1 cellular context compared by ENCODE assay signal in genomic region chr10:48309711-48310226, GRCh38.
TF ChIP-seq lines count a peak whose summit lies in the region.

No MANE protein-coding gene starts in this region.

TF ChIP-seq in GM23338, 12 proteins besides CTCF, POLR2A, EP300 and RAD21 (continued from another document):
- TF ChIP-seq CREB1 (CRISPR knock-in tag; IDR thresholded peaks at IDR 0.05; ENCODE audit: low read depth) (no peak), EZH2 (IDR thresholded peaks at IDR 0.05; ENCODE audit: low read depth, unreplicated experiment) (no peak), ZNF114 (CRISPR knock-in tag; IDR thresholded peaks at IDR 0.05) (no peak), ETS1 (IDR thresholded peaks at IDR 0.05) (no peak), JUNB (IDR thresholded peaks at IDR 0.05; ENCODE audit: unreplicated experiment) (no peak), POLR2AphosphoS5 (IDR thresholded peaks at IDR 0.05; ENCODE audit: low read depth) (no peak)
TF ChIP-seq in GM23338: peak in this region for 0.
